4 cellular contexts compared by ENCODE assay signal in the genomic region with DNA sequence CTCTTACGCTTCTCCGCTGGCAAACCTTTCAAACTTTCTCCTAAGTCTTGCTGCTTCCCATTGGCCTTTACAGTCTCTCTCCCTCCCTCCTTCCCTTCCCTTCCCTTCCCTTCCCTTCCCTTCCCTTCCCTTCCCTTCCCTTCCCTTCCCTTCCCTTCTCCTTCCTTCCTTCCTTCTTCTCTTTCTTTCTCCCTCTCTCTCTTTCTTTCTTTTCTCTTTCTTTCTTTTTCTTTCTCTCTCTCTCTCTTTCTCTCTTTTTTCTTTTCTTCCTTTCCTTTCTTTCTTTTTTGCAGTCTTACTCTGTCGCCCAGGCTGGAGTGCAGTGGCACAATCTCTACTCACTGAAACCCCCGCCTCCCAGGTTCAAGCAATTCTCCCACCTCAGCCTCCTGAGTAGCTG. TPM values are rescaled to one million over a fixed set of nuclear protein-coding genes. Genes with fewer than 3 reads are reported as not detected.
"Had no signal": no experiment of that assay in that cellular context is flagged by ENCODE, and none has a peak within 500 bp of the region (broad histone marks: within the 10 kb centered on the region; RNA-seq: fewer than 3 reads in every experiment).

No MANE protein-coding gene starts in this region.

RNA-seq across cellular contexts. Expression of a gene that starts 24.7 kb away (rescaled TPM):
- total RNA-seq: HT-29, HT1080 had no signal
- polyA plus RNA-seq: IgD-negative memory B cell, K562 had no signal
